Comparison of ENCODE assay signal across 8 cellular contexts in the genomic region with DNA sequence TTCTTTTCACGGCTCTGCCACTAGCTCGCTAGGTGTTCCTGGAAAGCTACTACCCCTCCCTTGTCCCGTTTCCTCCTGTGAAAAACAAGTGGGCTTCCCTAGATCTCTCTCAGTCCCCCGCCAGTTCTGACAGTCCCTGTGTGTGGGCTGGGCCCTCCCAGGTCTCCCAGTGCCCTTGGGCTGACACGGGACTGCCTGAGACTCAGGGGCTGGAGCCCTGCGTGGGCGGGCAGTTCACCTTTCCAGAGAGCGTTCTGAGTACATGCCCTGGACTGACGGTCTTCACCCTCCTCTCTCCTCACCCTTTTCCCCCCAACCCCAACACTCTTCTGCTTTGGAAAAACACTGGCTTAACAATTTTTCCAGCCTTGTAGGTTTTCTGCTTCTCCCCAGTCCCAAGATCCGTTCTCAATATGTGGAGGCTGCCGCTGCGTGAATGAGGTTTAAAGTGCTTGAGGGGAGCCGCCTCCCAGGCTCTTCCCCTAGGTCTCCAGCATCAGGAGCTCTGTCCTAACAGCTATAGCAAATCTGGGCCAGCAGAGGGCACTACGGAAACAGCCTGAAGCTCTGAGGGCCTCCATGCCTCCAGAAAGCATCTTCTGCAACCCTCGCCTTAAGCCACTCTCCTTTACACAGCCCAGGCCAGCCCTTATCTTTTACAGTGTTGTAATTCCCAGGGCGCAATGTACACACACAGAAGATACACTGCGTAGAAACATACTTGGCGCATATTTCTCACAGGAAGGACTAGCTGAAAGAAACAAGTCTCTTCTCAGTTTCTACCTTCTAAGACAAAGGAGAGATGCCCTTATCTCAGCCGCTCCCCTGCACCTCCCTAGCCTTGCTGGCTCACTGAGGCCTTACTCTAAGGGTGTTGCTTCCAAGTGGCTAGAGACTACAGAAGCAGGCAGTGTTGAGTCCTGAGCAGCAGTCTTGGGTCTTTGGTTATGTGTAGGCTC. TPM values are rescaled to one million over a fixed set of nuclear protein-coding genes. Genes with fewer than 3 reads are reported as not detected.
DNase-seq lines count a peak whose midpoint lies in the region; ATAC-seq and TF ChIP-seq lines count a peak whose summit lies in the region.

No MANE protein-coding gene starts in this region.

- WGBS in suprapubic skin, result 63% methylated on average over 19 of the region's 19 CpGs

- peak; percentile 34 to 42 for DNase-seq in AML-193 (lab: John Stamatoyannopoulos, UW)
- DNase-seq in OCI-M1 (lab: John Stamatoyannopoulos, UW), result peak; percentile 78
- peak; percentile 7 for DNase-seq in activated gamma-delta T cell treated with anti-CD3 and anti-CD28 coated beads, Interleukin-2, amount 50 U/mL, for 16 hours (ENCODE audit: low read depth)
- peak; percentile 58 for DNase-seq in kidney tubule cell (ENCODE audit: low spot score)
- DNase-seq in stimulated activated naive CD8-positive, alpha-beta T cell treated with anti-CD3 and anti-CD28 coated beads, Interleukin-15, amount 100 ng/mL, for 72 hours, result peak; percentile 22 to 46
- no peak for DNase-seq in suprapubic skin (ENCODE audit: low spot score in 2 of 2)

- H3K27me3 ChIP-seq in suprapubic skin, result no peaks in the 10 kb centered on the region

- TF ChIP-seq EP300 in suprapubic skin (IDR thresholded peaks at IDR 0.05), result no peak

- no peaks in the 10 kb centered on the region for H3K4me1 ChIP-seq in suprapubic skin

- H3K9me3 Mint-ChIP-seq in stimulated activated naive CD8-positive, alpha-beta T cell treated with anti-CD3 and anti-CD28 coated beads, Interleukin-15, amount 100 ng/mL, for 72 hours, result no peaks in the 10 kb centered on the region

- H3K9me3 ChIP-seq in suprapubic skin, result no peaks in the 10 kb centered on the region

- no peak overlapping the region for H3K27ac ChIP-seq in suprapubic skin

- H3K4me3 Mint-ChIP-seq in stimulated activated naive CD8-positive, alpha-beta T cell treated with anti-CD3 and anti-CD28 coated beads, Interleukin-15, amount 100 ng/mL, for 72 hours, result no peak overlapping the region

- peaks cover 33% of the 10 kb centered on the region for H3K27me3 Mint-ChIP-seq in stimulated activated naive CD8-positive, alpha-beta T cell treated with anti-CD3 and anti-CD28 coated beads, Interleukin-15, amount 100 ng/mL, for 72 hours

- no peak for TF ChIP-seq CTCF in suprapubic skin (IDR thresholded peaks at IDR 0.05)

- peak; percentile 82 for ATAC-seq in GM18867 (IDR thresholded peaks at IDR 0.05; ENCODE audit: unreplicated experiment)
- ATAC-seq in HG03280 (IDR thresholded peaks at IDR 0.05; ENCODE audit: unreplicated experiment), result peak; percentile 72
- ATAC-seq in stimulated activated naive CD8-positive, alpha-beta T cell treated with anti-CD3 and anti-CD28 coated beads, Interleukin-15, amount 100 ng/mL, for 72 hours, result peak; percentile 80

- H3K36me3 ChIP-seq in suprapubic skin, result no peaks in the 10 kb centered on the region

- H3K4me3 ChIP-seq in suprapubic skin, result no peak overlapping the region

- H3K27ac Mint-ChIP-seq in stimulated activated naive CD8-positive, alpha-beta T cell treated with anti-CD3 and anti-CD28 coated beads, Interleukin-15, amount 100 ng/mL, for 72 hours, result no peak overlapping the region

- no peak for TF ChIP-seq POLR2A in suprapubic skin (IDR thresholded peaks at IDR 0.05)

- no peaks in the 10 kb centered on the region for H3K4me1 Mint-ChIP-seq in stimulated activated naive CD8-positive, alpha-beta T cell treated with anti-CD3 and anti-CD28 coated beads, Interleukin-15, amount 100 ng/mL, for 72 hours

RNA-seq across cellular contexts. Expression of a gene that starts 10.4 kb away (rescaled TPM):
- total RNA-seq in suprapubic skin, result 1,000 to 10,000 TPM; 1,519 to 3,186 (median 2,298) TPM

RNA-seq across cellular contexts. Expression of a gene that starts 23.9 kb away (rescaled TPM):
- total RNA-seq in suprapubic skin, result 1 to 10 TPM in 1 of 4 donors, not detected in 3; 1.5 TPM

Comparison
In these comparisons a context has a peak if more than half of its experiments do, and no peak if none do; other contexts are left out.
1. DNase-seq: peak in AML-193 (2 of 2), OCI-M1 (single experiment), activated gamma-delta T cell treated with anti-CD3 and anti-CD28 coated beads, Interleukin-2, amount 50 U/mL, for 16 hours (single experiment), kidney tubule cell (single experiment) and stimulated activated naive CD8-positive, alpha-beta T cell treated with anti-CD3 and anti-CD28 coated beads, Interleukin-15, amount 100 ng/mL, for 72 hours (2 of 2); none in suprapubic skin (0 of 2).
2. Peak in every context shown above with its lines, with median percentiles within 50 percentile points of each other: ATAC-seq.